ENCODE assay signal across 30 cellular contexts in the genomic region with DNA sequence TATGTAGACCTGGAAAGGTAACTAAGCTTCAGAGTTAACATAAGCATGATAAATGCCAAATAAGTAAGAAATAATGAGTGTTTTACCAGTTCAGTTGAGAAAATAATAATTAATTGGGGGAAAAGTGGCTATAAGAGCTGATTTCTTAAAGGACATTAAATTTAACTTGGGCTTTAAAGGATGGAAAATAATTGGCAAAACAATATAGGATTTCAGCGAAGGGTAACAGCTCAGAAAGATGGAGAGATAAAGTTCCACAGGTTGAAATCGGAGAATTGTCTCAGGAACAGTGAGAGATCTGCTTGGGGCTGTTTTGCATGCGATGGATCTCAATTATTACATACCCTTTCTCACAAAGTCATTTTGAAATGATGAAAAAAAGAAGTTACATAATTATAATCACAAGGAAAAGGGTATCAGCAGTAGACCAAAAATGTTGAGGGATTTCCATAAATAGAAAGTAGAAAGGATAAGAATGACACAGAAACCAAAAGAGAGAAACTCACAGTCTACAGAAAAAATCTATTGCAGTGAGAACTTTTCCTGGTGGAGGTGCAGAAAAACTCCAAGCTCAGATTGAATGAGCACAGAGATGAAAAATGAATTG. TPM values are rescaled to one million over a fixed set of nuclear protein-coding genes. Genes with fewer than 3 reads are reported as not detected.
"Had no signal": no experiment of that assay in that cellular context is flagged by ENCODE, and none has a peak within 500 bp of the region (broad histone marks: within the 10 kb centered on the region; RNA-seq: fewer than 3 reads in every experiment).

No MANE protein-coding gene starts in this region.

- H3K27ac ChIP-seq: brain microvascular endothelial cell, esophagus muscularis mucosa, heart right ventricle, neutrophil, right lobe of liver, thoracic aorta, uterus, WERI-Rb-1 had no signal

- H3K9me3 Mint-ChIP-seq: activated CD4-positive, alpha-beta T cell treated with anti-CD3 and anti-CD28 coated beads, Interleukin-2, amount 10 ng/mL, durations not matched to agents 24 days and 14 days; activated naive CD4-positive, alpha-beta T cell treated with anti-CD3 and anti-CD28 coated beads, Interleukin-2, amount 10 ng/mL, durations not matched to agents 7 days and 5 days; activated naive CD8-positive, alpha-beta T cell treated with anti-CD3 and anti-CD28 coated beads, Interleukin-2, amount 10 ng/mL, durations not matched to agents 7 days and 5 days; activated T-cell treated with anti-CD3 and anti-CD28 coated beads, Interleukin-2, amount 50 U/mL, for 24 hours; type B pancreatic cell had no signal

- DNase-seq: activated CD4-positive, alpha-beta memory T cell treated with anti-CD3 and anti-CD28 coated beads for 36 hours; activated CD4-positive, alpha-beta T cell treated with anti-CD3 and anti-CD28 coated beads, Interleukin-2, amount 10 ng/mL, durations not matched to agents 24 days and 14 days; activated CD8-positive, alpha-beta memory T cell treated with anti-CD3 and anti-CD28 coated beads, Interleukin-2, amount 50 U/mL, for 48 hours; activated gamma-delta T cell; activated naive CD4-positive, alpha-beta T cell treated with anti-CD3 and anti-CD28 coated beads, Interleukin-2, amount 10 ng/mL, durations not matched to agents 7 days and 5 days; activated naive CD8-positive, alpha-beta T cell treated with anti-CD3 and anti-CD28 coated beads, Interleukin-2, amount 10 ng/mL, durations not matched to agents 7 days and 5 days; activated T-cell treated with anti-CD3 and anti-CD28 coated beads, Interleukin-2, amount 50 U/mL, for 24 hours; brain microvascular endothelial cell; central memory CD4-positive, alpha-beta T cell; dermis blood vessel endothelial cell; effector CD4-positive, alpha-beta T cell; foreskin melanocyte; heart right ventricle; left ventricle myocardium superior; naive B cell; nephron progenitor cell; right lobe of liver; stimulated activated CD4-positive, alpha-beta T cell treated with anti-CD3 and anti-CD28 coated beads, Interleukin-4, amount 100 ng/mL, for 1 hour; T1000; uterus; WERI-Rb-1 had no signal

- FAIRE-seq: astrocyte had no signal

- ATAC-seq: activated CD4-positive, CD25-positive, alpha-beta regulatory T cell treated with anti-CD3 and anti-CD28 coated beads, Interleukin-2, amount 50 U/mL, for 24 hours; heart right ventricle; left ventricle myocardium superior; right lobe of liver had no signal

- H3K27me3 ChIP-seq: brain microvascular endothelial cell, esophagus muscularis mucosa, heart right ventricle, neutrophil, right lobe of liver, uterus had no signal

- H3K36me3 Mint-ChIP-seq: activated CD4-positive, alpha-beta memory T cell treated with anti-CD3 and anti-CD28 coated beads for 36 hours; activated naive CD4-positive, alpha-beta T cell treated with anti-CD3 and anti-CD28 coated beads, Interleukin-2, amount 10 ng/mL, durations not matched to agents 7 days and 5 days; activated naive CD8-positive, alpha-beta T cell treated with anti-CD3 and anti-CD28 coated beads, Interleukin-2, amount 10 ng/mL, durations not matched to agents 7 days and 5 days; mesothelial cell of epicardium; naive B cell; type B pancreatic cell had no signal

- H3K27me3 Mint-ChIP-seq: activated CD4-positive, alpha-beta T cell treated with anti-CD3 and anti-CD28 coated beads, Interleukin-2, amount 10 ng/mL, durations not matched to agents 24 days and 14 days; activated naive CD4-positive, alpha-beta T cell treated with anti-CD3 and anti-CD28 coated beads, Interleukin-2, amount 10 ng/mL, durations not matched to agents 7 days and 5 days; activated T-cell treated with anti-CD3 and anti-CD28 coated beads, Interleukin-2, amount 50 U/mL, for 24 hours; naive B cell; progenitor cell of endocrine pancreas; stimulated activated naive CD8-positive, alpha-beta T cell treated with anti-CD3 and anti-CD28 coated beads, Interleukin-15, Interleukin-2, amounts not matched to agents 100 ng/mL and 50 ng/mL, for 24 hours; type B pancreatic cell had no signal

- H3K27ac Mint-ChIP-seq: activated CD4-positive, alpha-beta memory T cell treated with anti-CD3 and anti-CD28 coated beads for 36 hours; activated CD4-positive, alpha-beta T cell treated with anti-CD3 and anti-CD28 coated beads, Interleukin-2, amount 10 ng/mL, durations not matched to agents 24 days and 14 days; activated naive CD4-positive, alpha-beta T cell treated with anti-CD3 and anti-CD28 coated beads, Interleukin-2, amount 10 ng/mL, durations not matched to agents 7 days and 5 days; activated naive CD8-positive, alpha-beta T cell treated with anti-CD3 and anti-CD28 coated beads, Interleukin-2, amount 10 ng/mL, durations not matched to agents 7 days and 5 days; activated T-cell treated with anti-CD3 and anti-CD28 coated beads, Interleukin-2, amount 50 U/mL, for 24 hours; mesothelial cell of epicardium; nephron progenitor cell; progenitor cell of endocrine pancreas; stimulated activated naive CD8-positive, alpha-beta T cell treated with anti-CD3 and anti-CD28 coated beads, Interleukin-15, Interleukin-2, amounts not matched to agents 100 ng/mL and 50 ng/mL, for 24 hours; type B pancreatic cell had no signal

- H3K36me3 ChIP-seq: brain microvascular endothelial cell, esophagus muscularis mucosa, heart right ventricle, neutrophil, right lobe of liver, thoracic aorta, uterus, WERI-Rb-1 had no signal

- H3K4me1 Mint-ChIP-seq: activated CD4-positive, alpha-beta T cell treated with anti-CD3 and anti-CD28 coated beads, Interleukin-2, amount 10 ng/mL, durations not matched to agents 24 days and 14 days; activated naive CD4-positive, alpha-beta T cell treated with anti-CD3 and anti-CD28 coated beads, Interleukin-2, amount 10 ng/mL, durations not matched to agents 7 days and 5 days; activated naive CD8-positive, alpha-beta T cell treated with anti-CD3 and anti-CD28 coated beads, Interleukin-2, amount 10 ng/mL, durations not matched to agents 7 days and 5 days; naive B cell had no signal

- H3K4me3 Mint-ChIP-seq: activated CD4-positive, alpha-beta memory T cell treated with anti-CD3 and anti-CD28 coated beads for 36 hours; activated CD4-positive, alpha-beta T cell treated with anti-CD3 and anti-CD28 coated beads, Interleukin-2, amount 10 ng/mL, durations not matched to agents 24 days and 14 days; activated naive CD4-positive, alpha-beta T cell treated with anti-CD3 and anti-CD28 coated beads, Interleukin-2, amount 10 ng/mL, durations not matched to agents 7 days and 5 days; activated naive CD8-positive, alpha-beta T cell treated with anti-CD3 and anti-CD28 coated beads, Interleukin-2, amount 10 ng/mL, durations not matched to agents 7 days and 5 days; activated T-cell treated with anti-CD3 and anti-CD28 coated beads, Interleukin-2, amount 50 U/mL, for 24 hours; mesothelial cell of epicardium; naive B cell; nephron progenitor cell; stimulated activated naive CD8-positive, alpha-beta T cell treated with anti-CD3 and anti-CD28 coated beads, Interleukin-15, Interleukin-2, amounts not matched to agents 100 ng/mL and 50 ng/mL, for 24 hours; type B pancreatic cell had no signal

- H3K4me3 ChIP-seq: esophagus muscularis mucosa, heart right ventricle, right lobe of liver, thoracic aorta, uterus had no signal

- H3K4me1 ChIP-seq: esophagus muscularis mucosa, heart right ventricle, right lobe of liver, uterus had no signal

- H3K9me3 ChIP-seq: esophagus muscularis mucosa, neutrophil, right lobe of liver, thoracic aorta, uterus had no signal

RNA-seq across cellular contexts. Expression of a gene that starts 40.1 kb away (rescaled TPM):
- total RNA-seq: activated CD4-positive, alpha-beta memory T cell treated with anti-CD3 and anti-CD28 coated beads for 36 hours; activated CD4-positive, alpha-beta T cell treated with anti-CD3 and anti-CD28 coated beads, Interleukin-2, amount 10 ng/mL, durations not matched to agents 24 days and 14 days; activated naive CD8-positive, alpha-beta T cell treated with anti-CD3 and anti-CD28 coated beads, Interleukin-2, amount 10 ng/mL, durations not matched to agents 7 days and 5 days had no signal
